In genomic region chr9:13904311-13904710, GRCh38 we compare ENCODE assay signal across 19 cellular contexts.
DNase-seq lines count a peak whose midpoint lies in the region; FAIRE-seq and TF ChIP-seq lines count a peak whose summit lies in the region.
"Had no signal": no experiment of that assay in that cellular context is flagged by ENCODE, and none has a peak within 500 bp of the region (broad histone marks: within the 10 kb centered on the region; RNA-seq: fewer than 3 reads in every experiment).

No MANE protein-coding gene starts in this region.

- TF ChIP-seq CTCF in bronchial epithelial cell (IDR thresholded peaks at IDR 0.05; ENCODE audit: insufficient read depth, low read length, severe bottlenecking) (no peak), keratinocyte (optimal IDR thresholded peaks at IDR 0.05 in 1 of 3, IDR thresholded peaks at IDR 0.05 in 1 of 3, conservative IDR thresholded peaks at IDR 0.05 in 1 of 3; ENCODE audit: extremely low read depth in 1 of 3, insufficient read depth in 2 of 3, low read length in 3 of 3) (no peak), tibial artery (IDR thresholded peaks at IDR 0.05) (no peak)

- no peaks in the 10 kb centered on the region for H3K79me2 ChIP-seq in keratinocyte (ENCODE audit: control insufficient read depth, insufficient read depth, low read length)

- no peaks in the 10 kb centered on the region for H4K20me1 ChIP-seq in keratinocyte (ENCODE audit: control insufficient read depth, extremely low read depth, insufficient read depth, low read length)

- H3K4me3 ChIP-seq in bronchial epithelial cell (ENCODE audit: low read depth, low read length), result no peak overlapping the region
- H3K4me3 ChIP-seq in keratinocyte (ENCODE audit: control insufficient read depth in 2 of 3, extremely low read depth in 1 of 3, insufficient read depth in 2 of 3, low read depth in 1 of 3, low read length in 3 of 3), result no peak overlapping the region
- H3K4me3 ChIP-seq in tibial artery, result no peak overlapping the region
- H3K4me3 ChIP-seq: GM23248, HAP-1 had no signal

- H3K27ac ChIP-seq in keratinocyte (ENCODE audit: control insufficient read depth, insufficient read depth, low read length) (no peak overlapping the region), tibial artery (peak overlapping the region; percentile 49 to 57)
- H3K27ac ChIP-seq: GM23248, HL-60 had no signal

- FAIRE-seq in bronchial epithelial cell (lab: Jason Lieb, UNC) (no peak), keratinocyte (lab: Jason Lieb, UNC) (no peak), urothelium cell line (lab: Jason Lieb, UNC) (no peak)
- FAIRE-seq: A204.1, G401.6, GM12892, GM18507 had no signal

- H3K9me3 ChIP-seq in keratinocyte (ENCODE audit: control insufficient read depth, low read depth, low read length) (no peaks in the 10 kb centered on the region), tibial artery (peaks cover 0 to 4% (median 0%) of the 10 kb centered on the region in 3 donors)
- H3K9me3 ChIP-seq: BE2C, HAP-1 had no signal

- H2AFZ ChIP-seq in keratinocyte (ENCODE audit: control insufficient read depth, low read length), result peak overlapping the region; percentile 36
- H2AFZ ChIP-seq: GM23248 had no signal

- no peaks in the 10 kb centered on the region for H3K36me3 ChIP-seq in bronchial epithelial cell (ENCODE audit: control insufficient read depth, insufficient read depth, low read length)
- no peaks in the 10 kb centered on the region for H3K36me3 ChIP-seq in keratinocyte (ENCODE audit: control insufficient read depth in 2 of 2, extremely low read depth in 1 of 2, insufficient read depth in 2 of 2, low read length in 2 of 2)
- no peaks in the 10 kb centered on the region for H3K36me3 ChIP-seq in tibial artery
- H3K36me3 ChIP-seq: BE2C, HAP-1 had no signal

- no peaks in the 10 kb centered on the region for H3K27me3 ChIP-seq in bronchial epithelial cell (ENCODE audit: control insufficient read depth, insufficient read depth, low read length)
- no peaks in the 10 kb centered on the region for H3K27me3 ChIP-seq in keratinocyte (ENCODE audit: control insufficient read depth, extremely low read depth, insufficient read depth, low read length)
- H3K27me3 ChIP-seq in tibial artery, result no peaks in the 10 kb centered on the region
- H3K27me3 ChIP-seq: BE2C had no signal

- H3K4me2 ChIP-seq in keratinocyte (ENCODE audit: control insufficient read depth, extremely low read depth, insufficient read depth, low read depth, low read length), result no peak overlapping the region

- intact Hi-C loops in tibial artery (cut with DNase I; ENCODE audit: low total_unique reads), result no loop called here

- no peaks in the 10 kb centered on the region for H3K9me1 ChIP-seq in keratinocyte (ENCODE audit: control insufficient read depth, extremely low read depth, insufficient read depth, low read length)

- peaks cover 25% of the 10 kb centered on the region for H3K4me1 ChIP-seq in keratinocyte (ENCODE audit: control insufficient read depth, extremely low read depth, insufficient read depth, low read length)
- peaks cover 0 to 45% (median 19%) of the 10 kb centered on the region in 4 donors for H3K4me1 ChIP-seq in tibial artery
- H3K4me1 ChIP-seq: BE2C had no signal

- no peak overlapping the region for H3K9ac ChIP-seq in keratinocyte (ENCODE audit: control insufficient read depth, extremely low read depth, insufficient read depth, low read length)
- H3K9ac ChIP-seq: GM23248 had no signal

- DNase-seq in astrocyte of the hippocampus (ENCODE audit: low read depth, low spot score) (peak; percentile 29), bronchial epithelial cell (ENCODE audit: low read depth) (peak; percentile 13), keratinocyte (ENCODE audit: low read depth, low spot score) (no peak), tibial artery (no peak), urothelium cell line (ENCODE audit: low spot score) (no peak), D341Med (ENCODE audit: low spot score) (no peak)
- DNase-seq: ACHN; BE2C; C1 segment of cervical spinal cord; CD4-positive, CD25-positive, alpha-beta regulatory T cell; CD8-positive, alpha-beta memory T cell; COR-L47; GM23248 had no signal

- dilution Hi-C loops in keratinocyte (cut with MboI; ENCODE audit: extremely low pct_ligation_motif_present, low sequenced_read_pairs), result no loop called here

Comparison
In these comparisons a context has a peak if more than half of its experiments do, and no peak if none do; other contexts are left out.
1. DNase-seq: peak in astrocyte of the hippocampus (single experiment) and bronchial epithelial cell (single experiment); none in keratinocyte (single experiment), tibial artery (0 of 2), urothelium cell line (single experiment) and D341Med (single experiment).